23 cellular contexts compared by ENCODE assay signal in genomic region chr3:131988209-131988608, GRCh38. TPM values are rescaled to one million over a fixed set of nuclear protein-coding genes. Genes with fewer than 3 reads are reported as not detected.
DNase-seq lines count a peak whose midpoint lies in the region; ATAC-seq, FAIRE-seq and TF ChIP-seq lines count a peak whose summit lies in the region.
"Had no signal": no experiment of that assay in that cellular context is flagged by ENCODE, and none has a peak within 500 bp of the region (broad histone marks: within the 10 kb centered on the region; RNA-seq: fewer than 3 reads in every experiment).

No MANE protein-coding gene starts in this region.

- H4K91ac ChIP-seq in H1 (replicated peaks; ENCODE audit: insufficient read length, low read length), result no peak overlapping the region

- H3K79me1 ChIP-seq in H1 (ENCODE audit: low read depth, low read length), result no peaks in the 10 kb centered on the region

- H3K36me3 Mint-ChIP-seq in stimulated activated memory B cell treated with anti-CD40 and anti-IgM and Interleukin-4, amounts not matched to agents 10 μg/mL and 1 μg/mL and 100 μg/mL, for 72 hours, result no peaks in the 10 kb centered on the region
- H3K36me3 Mint-ChIP-seq: CD14-positive monocyte; CD8-positive, alpha-beta memory T cell had no signal

- 0 out of 4 replicates have a peak, but pooled peaks cover 4 to 5% of the 10 kb centered on the region in 2 experiments for H3K9me3 ChIP-seq in H1 (ENCODE audit: insufficient read depth in 2 of 2, low read depth in 1 of 2, low read length in 1 of 2)
- H3K9me3 ChIP-seq: BE2C had no signal

- CTCF ChIA-PET in H1 (lab: Charles Lee; ENCODE audit: partially characterized antibody), result interaction anchor here (0.6 to 1.1 kb wide), 3 partner anchors 12 to 21 kb away, joined by 3 to 4 read pairs (median 3); no protein-coding TSS in a partner anchor

- H3K36me3 ChIP-seq in H1 (ENCODE audit: control insufficient read depth in 2 of 4, insufficient read depth in 4 of 4, low read length in 3 of 4), result no peaks in the 10 kb centered on the region; a peak in 2 of 8 replicates
- H3K36me3 ChIP-seq: BE2C had no signal

- POLR2A ChIA-PET in H1 (lab: Charles Lee; ENCODE audit: partially characterized antibody), result no interaction called here

- no peak overlapping the region for H2BK15ac ChIP-seq in H1 (ENCODE audit: low read length)

- no peak for ATAC-seq in stimulated activated memory B cell treated with anti-CD40 and anti-IgM and Interleukin-4, amounts not matched to agents 10 μg/mL and 1 μg/mL and 100 μg/mL, for 72 hours
- ATAC-seq: HCT116 had no signal

- no peaks in the 10 kb centered on the region for H3K4me1 Mint-ChIP-seq in stimulated activated memory B cell treated with anti-CD40 and anti-IgM and Interleukin-4, amounts not matched to agents 10 μg/mL and 1 μg/mL and 100 μg/mL, for 72 hours
- H3K4me1 Mint-ChIP-seq: CD14-positive monocyte; CD8-positive, alpha-beta memory T cell had no signal

- no peaks in the 10 kb centered on the region for H3K27me3 Mint-ChIP-seq in stimulated activated memory B cell treated with anti-CD40 and anti-IgM and Interleukin-4, amounts not matched to agents 10 μg/mL and 1 μg/mL and 100 μg/mL, for 72 hours

- no peak overlapping the region for H3K56ac ChIP-seq in H1 (replicated peaks; ENCODE audit: insufficient read length, low read depth, low read length)

- TF ChIP-seq EP300 in H1 (IDR thresholded peaks at IDR 0.05; ENCODE audit: borderline replicate concordance in 1 of 2, low read depth in 2 of 2, low read length in 2 of 2), result no peak

- H3K4me2 ChIP-seq in H1 (ENCODE audit: insufficient read depth in 1 of 2, low read depth in 2 of 2, low read length in 2 of 2), result no peak overlapping the region
- H3K4me2 ChIP-seq: BLaER1 treated with 17β-estradiol and CSF1 and Interleukin-3, amounts not matched to agents 10 nM and 100 nM had no signal

- no peak overlapping the region for H3K9ac ChIP-seq in H1 (replicated peaks in 1 of 4; ENCODE audit: extremely low read depth in 1 of 4, low read depth in 3 of 4, low read length in 3 of 4)
- H3K9ac ChIP-seq: BLaER1 treated with 17β-estradiol and CSF1 and Interleukin-3, amounts not matched to agents 10 nM and 100 nM; GM23248 had no signal

- H3K23ac ChIP-seq in H1 (ENCODE audit: insufficient read length), result no peak overlapping the region

- H2BK20ac ChIP-seq in H1 (ENCODE audit: low read length), result no peak overlapping the region

- no peaks in the 10 kb centered on the region for H3K79me2 ChIP-seq in H1 (ENCODE audit: control insufficient read depth in 1 of 2, insufficient read depth in 2 of 2, low read length in 2 of 2)

- no peak overlapping the region for H3K18ac ChIP-seq in H1 (ENCODE audit: extremely low read depth, low read length)

- H2BK5ac ChIP-seq in H1 (ENCODE audit: low read depth, low read length), result 0 out of 2 replicates have a peak overlapping the region, but pooled peaks have one; percentile 12

- H2AK5ac ChIP-seq in H1 (ENCODE audit: low read depth, low read length), result no peak overlapping the region

- H4K20me1 ChIP-seq in H1 (replicated peaks in 1 of 2; ENCODE audit: control insufficient read depth in 1 of 2, insufficient read depth in 2 of 2, low read length in 2 of 2), result no peaks in the 10 kb centered on the region
- H4K20me1 ChIP-seq: BLaER1 treated with 17β-estradiol and CSF1 and Interleukin-3, amounts not matched to agents 10 nM and 100 nM had no signal

- no peak for FAIRE-seq in H1 (lab: Jason Lieb, UNC)
- FAIRE-seq: GM12891, GM18507 had no signal

- no peak overlapping the region for H2BK12ac ChIP-seq in H1 (ENCODE audit: low read depth, low read length)

- no peak overlapping the region for H2BK120ac ChIP-seq in H1 (replicated peaks; ENCODE audit: low read depth, low read length)

- H3K4me1 ChIP-seq in H1 (replicated peaks in 1 of 4; ENCODE audit: control insufficient read depth in 3 of 4, insufficient read depth in 4 of 4, low read length in 3 of 4), result no peaks in the 10 kb centered on the region
- H3K4me1 ChIP-seq: BLaER1 treated with 17β-estradiol and CSF1 and Interleukin-3, amounts not matched to agents 10 nM and 100 nM had no signal

- TF ChIP-seq CTCF in H1 (IDR thresholded peaks at IDR 0.05; ENCODE audit: control extremely low read depth in 1 of 3, insufficient read depth in 1 of 3, low read depth in 1 of 3, low read length in 3 of 3), result no peak

- H3K9me3 Mint-ChIP-seq in stimulated activated memory B cell treated with anti-CD40 and anti-IgM and Interleukin-4, amounts not matched to agents 10 μg/mL and 1 μg/mL and 100 μg/mL, for 72 hours, result peaks cover 7% of the 10 kb centered on the region

- no peak overlapping the region for H3K4me3 ChIP-seq in H1 (ENCODE audit: extremely low read depth in 1 of 4, insufficient read depth in 2 of 4, low read depth in 3 of 4, low read length in 4 of 4)
- H3K4me3 ChIP-seq: BLaER1 treated with 17β-estradiol and CSF1 and Interleukin-3, amounts not matched to agents 10 nM and 100 nM; GM23248 had no signal

- H2AFZ ChIP-seq in H1 (ENCODE audit: low read length), result no peak overlapping the region
- H2AFZ ChIP-seq: GM23248 had no signal

- WGBS in H1 (ENCODE audit: extremely low coverage in 1 of 2, insufficient coverage in 1 of 2, insufficient read length in 1 of 2, insufficient replicate concordance in 2 of 2, low coverage in 1 of 2, low lambda C conversion rate in 2 of 2, missing lambda C conversion rate in 1 of 2), 2 experiments, result 82% methylated on average over 3 of the region's 3 CpGs; no CpG with 5 or more reads in 1 of the 2 experiments

- H4K5ac ChIP-seq in H1 (ENCODE audit: insufficient read length, low read depth, low read length), result no peak overlapping the region

- DNase-seq in NCI-H524 (lab: John Stamatoyannopoulos, UW), result peak; percentile 35 to 88
- DNase-seq in NCI-H82 treated with DMSO at 0.1 percent for 48 hours (lab: John Stamatoyannopoulos, UW; ENCODE audit: unreplicated experiment), result peak; percentile 95
- no peak for DNase-seq in H1 (ENCODE audit: low read depth in 1 of 2, low spot score in 2 of 2)
- DNase-seq in activated T-cell treated with anti-CD3 and anti-CD28 coated beads, Interleukin-2, amount 50 U/mL, for 48 hours, result no peak
- no peak for DNase-seq in RKO (ENCODE audit: low spot score)
- DNase-seq: BE2C; CD4-positive, alpha-beta T cell; CD8-positive, alpha-beta memory T cell; DMS53; DMS79 treated with DMSO at 0.1 percent for 48 hours; GF-D8; GM23248; H9 had no signal

- H3K27me3 ChIP-seq in H1 (replicated peaks in 1 of 4; ENCODE audit: control insufficient read depth in 3 of 4, extremely low read depth in 1 of 4, insufficient read depth in 3 of 4, low read length in 3 of 4), result no peaks in the 10 kb centered on the region
- H3K27me3 ChIP-seq: BE2C; BLaER1 treated with 17β-estradiol and CSF1 and Interleukin-3, amounts not matched to agents 10 nM and 100 nM had no signal

- no peak for TF ChIP-seq POLR2A in H1 (IDR thresholded peaks at IDR 0.05; ENCODE audit: control extremely low read depth in 1 of 2, low read depth in 2 of 2, low read length in 2 of 2)

- H3K23me2 ChIP-seq in H1 (ENCODE audit: low read depth, low read length), result no peaks in the 10 kb centered on the region

- H4K8ac ChIP-seq in H1 (ENCODE audit: extremely low read depth, insufficient read depth, low read length), result no peak overlapping the region

- H3K14ac ChIP-seq in H1 (ENCODE audit: insufficient read length), result no peak overlapping the region

- H3K27ac Mint-ChIP-seq in stimulated activated memory B cell treated with anti-CD40 and anti-IgM and Interleukin-4, amounts not matched to agents 10 μg/mL and 1 μg/mL and 100 μg/mL, for 72 hours, result no peak overlapping the region
- H3K27ac Mint-ChIP-seq: CD14-positive monocyte; CD4-positive, alpha-beta T cell; CD8-positive, alpha-beta memory T cell; H9 had no signal

- H3K27ac ChIP-seq in H1 (ENCODE audit: low read depth, low read length), result no peak overlapping the region
- H3K27ac ChIP-seq: BLaER1 treated with 17β-estradiol and CSF1 and Interleukin-3, amounts not matched to agents 10 nM and 100 nM; GM23248 had no signal

- TF ChIP-seq RAD21 in H1 (IDR thresholded peaks at IDR 0.05 in 1 of 2, conservative IDR thresholded peaks at IDR 0.05 in 1 of 2; ENCODE audit: low read depth in 2 of 2, low read length in 2 of 2), result no peak

- H3K4me3 Mint-ChIP-seq in stimulated activated memory B cell treated with anti-CD40 and anti-IgM and Interleukin-4, amounts not matched to agents 10 μg/mL and 1 μg/mL and 100 μg/mL, for 72 hours, result no peak overlapping the region
- H3K4me3 Mint-ChIP-seq: CD14-positive monocyte; CD4-positive, alpha-beta T cell; CD8-positive, alpha-beta memory T cell; H9 had no signal

- H3K4ac ChIP-seq in H1 (replicated peaks; ENCODE audit: insufficient read length, low read depth, low read length), result no peak overlapping the region

TF ChIP-seq in H1, 55 proteins besides CTCF, POLR2A, EP300 and RAD21:
- TF ChIP-seq CBX5 (IDR thresholded peaks at IDR 0.05; ENCODE audit: low read depth, low read length) (no peak), TBP (IDR thresholded peaks at IDR 0.05; ENCODE audit: low read depth, low read length) (no peak), BACH1 (IDR thresholded peaks at IDR 0.05; ENCODE audit: low read length) (no peak), PHF8 (conservative IDR thresholded peaks at IDR 0.05; ENCODE audit: low read depth, low read length) (no peak)
TF ChIP-seq in H1: peak in this region for 0.

RNA-seq across cellular contexts. Expression of gene CPNE4, which starts 46.6 kb away (rescaled TPM):
- 1.9 and 3.8 TPM in 2 replicates for total RNA-seq in H1 (2021; fragmentation: NEBNext Ultra II Directional; extraction: Animal tissue kit (Norgen Biotek cat#: 25700))
- polyA plus RNA-seq in H1 (2011; rRNA removed), result 0.82 TPM in 2 replicates
- 1.2 TPM for polyA plus RNA-seq in H1 (2011; cell fraction: cytosol; rRNA removed)
- polyA plus RNA-seq in H1 (2011; cell fraction: nucleus; rRNA removed), result 1.9 TPM
- 2.8 to 4.3 TPM (median 3.3 TPM) in 4 replicates for polyA plus RNA-seq in H1 (2012, experiment 1 of 2)
- 1.4 TPM for polyA plus RNA-seq in H1 (2012, experiment 2 of 2)
- polyA plus RNA-seq in H1 (2013, experiment 1 of 2), result 1.3 TPM
- polyA plus RNA-seq in H1 (2013, experiment 2 of 2), result 0.85 TPM
- 4.4 and 7.1 TPM in 2 replicates for polyA minus RNA-seq in H1 (2011; rRNA and poly(A)+ RNA removed)
- 0.88 TPM for polyA minus RNA-seq in H1 (2011; cell fraction: cytosol; rRNA and poly(A)+ RNA removed)
- 6.2 TPM for polyA minus RNA-seq in H1 (2011; cell fraction: nucleus; rRNA and poly(A)+ RNA removed)
- total RNA-seq: A172; CD4-positive, alpha-beta T cell; CD8-positive, alpha-beta memory T cell; Daoy; G401 had no signal
- polyA plus RNA-seq: AG04450; CD14-positive monocyte; CD8-positive, alpha-beta memory T cell had no signal

Comparison
In these comparisons a context has a peak if more than half of its experiments do, and no peak if none do; other contexts are left out.
1. DNase-seq: peak in NCI-H524 (2 of 2) and NCI-H82 treated with DMSO at 0.1 percent for 48 hours (single experiment); none in H1 (0 of 2), activated T-cell treated with anti-CD3 and anti-CD28 coated beads, Interleukin-2, amount 50 U/mL, for 48 hours (0 of 2) and RKO (single experiment).